ENCODE assay signal across 28 cellular contexts in genomic region chr7:134627775-134628153, GRCh38.
"Had no signal": no experiment of that assay in that cellular context is flagged by ENCODE, and none has a peak within 500 bp of the region (broad histone marks: within the 10 kb centered on the region; RNA-seq: fewer than 3 reads in every experiment).

No MANE protein-coding gene starts in this region.

- H3K36me3 Mint-ChIP-seq: memory B cell; naive thymus-derived CD8-positive, alpha-beta T cell; stimulated activated effector memory CD8-positive, alpha-beta T cell treated with anti-CD3 and anti-CD28 coated beads, Interleukin-12 subunit alpha, Interleukin-12 subunit beta, amount 100 ng/mL, for 72 hours had no signal

- H3K4me3 Mint-ChIP-seq: memory B cell; naive thymus-derived CD8-positive, alpha-beta T cell; nephron; neural crest cell; stimulated activated effector memory CD8-positive, alpha-beta T cell treated with anti-CD3 and anti-CD28 coated beads, Interleukin-12 subunit alpha, Interleukin-12 subunit beta, amount 100 ng/mL, for 72 hours; stimulated activated naive CD8-positive, alpha-beta T cell treated with anti-CD3 and anti-CD28 coated beads, Interleukin-15, Interleukin-2, amounts not matched to agents 100 ng/mL and 50 ng/mL, for 24 hours had no signal

- H3K9me3 Mint-ChIP-seq: memory B cell; naive thymus-derived CD8-positive, alpha-beta T cell; nephron; neural crest cell; stimulated activated effector memory CD8-positive, alpha-beta T cell treated with anti-CD3 and anti-CD28 coated beads, Interleukin-12 subunit alpha, Interleukin-12 subunit beta, amount 100 ng/mL, for 72 hours; stimulated activated naive CD8-positive, alpha-beta T cell treated with anti-CD3 and anti-CD28 coated beads, Interleukin-15, Interleukin-2, amounts not matched to agents 100 ng/mL and 50 ng/mL, for 24 hours had no signal

- FAIRE-seq: kidney, pancreas, urothelium cell line had no signal

- DNase-seq: hippocampal formation; kidney; left colon; left ventricle myocardium inferior; naive thymus-derived CD8-positive, alpha-beta T cell; nucleus accumbens; pancreas; posterior cingulate gyrus; retina; right cardiac atrium; spleen; stimulated activated CD4-positive, alpha-beta T cell treated with anti-CD3 and anti-CD28 coated beads, Interleukin-4, amount 100 ng/mL, for 24 hours; stimulated activated naive CD4-positive, alpha-beta T cell; tibial artery; trophoblast cell; upper lobe of right lung had no signal

- H3K27me3 ChIP-seq: pancreas had no signal

- H3K4me3 ChIP-seq: left ventricle myocardium inferior, lung, pancreas, prostate gland, skin epidermis, spleen, suprapubic skin, thoracic aorta, tibial artery, upper lobe of right lung had no signal

- ATAC-seq: left colon; naive thymus-derived CD8-positive, alpha-beta T cell; pancreas; right cardiac atrium; sciatic nerve; stimulated activated effector memory CD8-positive, alpha-beta T cell treated with anti-CD3 and anti-CD28 coated beads, Interleukin-12 subunit alpha, Interleukin-12 subunit beta, amount 100 ng/mL, for 72 hours; upper lobe of right lung had no signal

- H3K36me3 ChIP-seq: left ventricle myocardium inferior, pancreas, prostate gland, spleen, suprapubic skin, thoracic aorta, tibial artery, upper lobe of right lung had no signal

- H3K9me3 ChIP-seq: left ventricle myocardium inferior, pancreas, prostate gland, spleen, suprapubic skin, thoracic aorta, tibial artery, upper lobe of right lung had no signal

- H3K27ac Mint-ChIP-seq: memory B cell; naive thymus-derived CD8-positive, alpha-beta T cell; nephron; stimulated activated effector memory CD8-positive, alpha-beta T cell treated with anti-CD3 and anti-CD28 coated beads, Interleukin-12 subunit alpha, Interleukin-12 subunit beta, amount 100 ng/mL, for 72 hours; stimulated activated naive CD8-positive, alpha-beta T cell treated with anti-CD3 and anti-CD28 coated beads, Interleukin-15, Interleukin-2, amounts not matched to agents 100 ng/mL and 50 ng/mL, for 24 hours had no signal

- H3K4me1 ChIP-seq: left ventricle myocardium inferior, pancreas, prostate gland, spleen, suprapubic skin, tibial artery, upper lobe of right lung had no signal

- H3K27ac ChIP-seq: left ventricle myocardium inferior, pancreas, prostate gland, skin epidermis, spleen, suprapubic skin, thoracic aorta, tibial artery, upper lobe of right lung had no signal

- H3K4me1 Mint-ChIP-seq: memory B cell; naive thymus-derived CD8-positive, alpha-beta T cell; nephron; neural crest cell; stimulated activated effector memory CD8-positive, alpha-beta T cell treated with anti-CD3 and anti-CD28 coated beads, Interleukin-12 subunit alpha, Interleukin-12 subunit beta, amount 100 ng/mL, for 72 hours had no signal
